Comparison of ENCODE assay signal across 8 cellular contexts in the genomic region with DNA sequence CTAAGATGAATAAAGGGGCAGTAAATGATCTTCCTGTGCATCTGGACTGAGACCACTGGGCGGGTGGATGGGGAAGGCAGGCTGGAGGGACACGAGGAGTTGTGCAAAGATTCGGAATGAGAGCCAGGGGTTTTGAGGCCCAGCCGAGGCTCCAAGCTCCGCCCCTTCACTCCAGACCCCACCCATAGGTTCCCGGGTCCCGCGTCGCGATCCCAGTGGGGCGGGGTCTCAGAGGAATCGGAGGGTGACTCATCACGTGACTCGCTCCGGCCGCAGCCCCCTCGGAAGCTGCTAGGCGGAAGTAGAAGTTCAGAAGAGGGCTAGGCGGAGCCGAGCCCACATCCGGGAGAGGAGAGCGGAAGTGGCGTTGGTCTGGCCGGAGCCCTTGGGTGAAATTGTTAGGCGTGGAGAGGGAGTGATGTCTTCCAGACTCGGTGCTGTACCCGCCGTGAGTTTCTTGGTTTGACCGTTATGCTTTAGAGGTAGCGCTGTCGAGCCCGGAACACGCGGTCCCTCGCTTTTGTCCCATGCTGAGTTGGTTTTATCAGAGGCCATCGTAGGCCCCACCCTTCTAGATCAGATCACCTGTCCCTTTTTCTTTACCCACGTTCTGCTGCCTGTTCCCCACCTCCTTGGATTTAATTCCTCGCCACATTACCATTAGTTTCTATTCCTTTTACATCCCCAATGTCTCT. TPM values are rescaled to one million over a fixed set of nuclear protein-coding genes. Genes with fewer than 3 reads are reported as not detected.
DNase-seq lines count a peak whose midpoint lies in the region; ATAC-seq, FAIRE-seq and TF ChIP-seq lines count a peak whose summit lies in the region.

A gene with protein sequence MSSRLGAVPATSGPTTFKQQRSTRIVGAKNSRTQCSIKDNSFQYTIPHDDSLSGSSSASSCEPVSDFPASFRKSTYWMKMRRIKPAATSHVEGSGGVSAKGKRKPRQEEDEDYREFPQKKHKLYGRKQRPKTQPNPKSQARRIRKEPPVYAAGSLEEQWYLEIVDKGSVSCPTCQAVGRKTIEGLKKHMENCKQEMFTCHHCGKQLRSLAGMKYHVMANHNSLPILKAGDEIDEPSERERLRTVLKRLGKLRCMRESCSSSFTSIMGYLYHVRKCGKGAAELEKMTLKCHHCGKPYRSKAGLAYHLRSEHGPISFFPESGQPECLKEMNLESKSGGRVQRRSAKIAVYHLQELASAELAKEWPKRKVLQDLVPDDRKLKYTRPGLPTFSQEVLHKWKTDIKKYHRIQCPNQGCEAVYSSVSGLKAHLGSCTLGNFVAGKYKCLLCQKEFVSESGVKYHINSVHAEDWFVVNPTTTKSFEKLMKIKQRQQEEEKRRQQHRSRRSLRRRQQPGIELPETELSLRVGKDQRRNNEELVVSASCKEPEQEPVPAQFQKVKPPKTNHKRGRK (plus strand): TSS at position 348 of the 695 bp plus-strand sequence. CDS start 71 bp downstream, at position 419.

- no peak for FAIRE-seq in D721Med (lab: Jason Lieb, UNC)

- no peaks in the 10 kb centered on the region for H3K9me2 ChIP-seq in OCI-LY1 (ENCODE audit: low read depth, low read length)

- H3K4me2 ChIP-seq in OCI-LY1 (ENCODE audit: low read length) = peak within 1 kb of the TSS; percentile 86

- H3K36me3 ChIP-seq in HUES6 (ENCODE audit: control insufficient read depth, insufficient read depth, low read length) = no peaks in the 10 kb centered on the region
- H3K36me3 ChIP-seq in OCI-LY1 (ENCODE audit: insufficient read depth, low read length) = no peaks in the 10 kb centered on the region; the same call in 1 of the 2 replicates

- peaks cover 11% of the 10 kb centered on the region; the same call in 1 of the 2 replicates for H3K4me1 ChIP-seq in HUES6 (ENCODE audit: control insufficient read depth, insufficient read depth, low read length)
- peaks cover 26% of the 10 kb centered on the region for H3K4me1 ChIP-seq in OCI-LY1 (ENCODE audit: insufficient read depth, low read length, severe bottlenecking)
- H3K4me1 ChIP-seq in mononuclear cell (ENCODE audit: insufficient read depth, low read length) = peaks cover 31% of the 10 kb centered on the region

- peak; percentile 89 for ATAC-seq in GM21423 (IDR thresholded peaks at IDR 0.05; ENCODE audit: unreplicated experiment)

- H3F3A ChIP-seq in OCI-LY1 (ENCODE audit: insufficient read depth, low read length) = no peaks in the 10 kb centered on the region

- H3K27ac ChIP-seq in HUES6 (ENCODE audit: low read depth, low read length) = peak within 1 kb of the TSS; percentile 30; the same call in 1 of the 2 replicates
- H3K27ac ChIP-seq in OCI-LY1 (ENCODE audit: low read depth, low read length, poor library complexity, severe bottlenecking) = peak within 1 kb of the TSS; percentile 19
- H3K27ac ChIP-seq in epithelial cell of prostate = peak within 1 kb of the TSS; percentile 61

- H2AFZ ChIP-seq in OCI-LY1 (ENCODE audit: low read length) = peak within 1 kb of the TSS; percentile 95

- no peaks in the 10 kb centered on the region for H4K20me1 ChIP-seq in OCI-LY1 (ENCODE audit: insufficient read depth, low read length)

- peaks cover 47% of the 10 kb centered on the region for H3K79me2 ChIP-seq in OCI-LY1 (ENCODE audit: insufficient read depth, low read length)

- peaks cover 2% of the 10 kb centered on the region; the same call in 1 of the 2 replicates for H3K9me3 ChIP-seq in HUES6 (ENCODE audit: control insufficient read depth, insufficient read depth, low read depth, low read length)
- H3K9me3 ChIP-seq in OCI-LY1 (ENCODE audit: low read length) = peaks cover 5% of the 10 kb centered on the region; the same call in 1 of the 2 replicates
- no peaks in the 10 kb centered on the region for H3K9me3 ChIP-seq in mononuclear cell (ENCODE audit: low read depth, low read length)

- H3K27me3 ChIP-seq in HUES6 (ENCODE audit: control insufficient read depth, insufficient read depth, low read length) = no peaks in the 10 kb centered on the region
- no peaks in the 10 kb centered on the region for H3K27me3 ChIP-seq in OCI-LY1 (ENCODE audit: insufficient read depth, low read length)
- no peaks in the 10 kb centered on the region for H3K27me3 ChIP-seq in mononuclear cell (ENCODE audit: insufficient read depth, low read length)

- H3K4me3 ChIP-seq in HUES6 (ENCODE audit: low read depth, low read length) (peak within 1 kb of the TSS; percentile 95), OCI-LY1 (ENCODE audit: low read depth, low read length, poor library complexity, severe bottlenecking) (peak within 1 kb of the TSS; percentile 79), mononuclear cell (ENCODE audit: low read length) (peak within 1 kb of the TSS; percentile 56)

- peak; percentile 53 for DNase-seq in D721Med (ENCODE audit: insufficient read length, low spot score)
- peak; percentile 88 for DNase-seq in activated CD8-positive, alpha-beta memory T cell treated with anti-CD3 and anti-CD28 coated beads, Interleukin-2, amount 50 U/mL, for 48 hours
- no peak for DNase-seq in epithelial cell of prostate (ENCODE audit: low read depth, low spot score)
- peak; percentile 72 to 80 for DNase-seq in stimulated activated CD8-positive, alpha-beta memory T cell treated with anti-CD3 and anti-CD28 coated beads, Interleukin-2, amount 100 ng/mL, for 48 hours (ENCODE audit: low read depth in 2 of 2)

- peak within 1 kb of the TSS; percentile 87 for H3K9ac ChIP-seq in HUES6 (ENCODE audit: low read length)
- peak within 1 kb of the TSS; percentile 76 for H3K9ac ChIP-seq in OCI-LY1 (ENCODE audit: low read length)

- TF ChIP-seq CTCF in D721Med (IDR thresholded peaks at IDR 0.05; ENCODE audit: insufficient read depth, missing control alignments) = no peak
- no peak for TF ChIP-seq CTCF in OCI-LY1 (IDR thresholded peaks at IDR 0.05; ENCODE audit: low read length)

RNA-seq across cellular contexts. Expression of the gene that starts here (rescaled TPM):
- total RNA-seq in mononuclear cell = 12.8 TPM
